In the genomic region with DNA sequence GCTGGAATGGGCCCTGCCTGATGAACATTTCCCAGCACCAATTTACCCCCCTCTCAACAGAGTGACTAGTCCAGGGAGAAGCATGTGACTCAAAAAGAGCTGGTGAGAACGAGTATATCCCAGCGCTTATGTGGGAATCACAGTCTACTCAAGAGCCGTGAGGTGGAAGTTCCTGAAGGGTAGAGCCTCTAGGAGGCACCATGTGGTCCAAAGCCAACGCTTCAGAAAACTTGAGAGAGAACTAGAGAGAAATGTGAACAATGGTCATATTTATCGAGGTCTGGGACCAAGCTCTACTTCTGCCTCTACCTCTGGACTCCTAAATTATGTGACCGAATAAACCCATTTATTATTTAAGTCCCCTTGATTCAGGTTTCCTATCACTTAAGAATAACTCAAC, we compare ENCODE assay signal across 1 cellular context.
TF ChIP-seq lines count a peak whose summit lies in the region.

No MANE protein-coding gene starts in this region.

TF ChIP-seq in K562, 482 proteins besides CTCF, POLR2A, EP300 and RAD21 (continued from another document and continues in another):
- TF ChIP-seq, protein P1, sequence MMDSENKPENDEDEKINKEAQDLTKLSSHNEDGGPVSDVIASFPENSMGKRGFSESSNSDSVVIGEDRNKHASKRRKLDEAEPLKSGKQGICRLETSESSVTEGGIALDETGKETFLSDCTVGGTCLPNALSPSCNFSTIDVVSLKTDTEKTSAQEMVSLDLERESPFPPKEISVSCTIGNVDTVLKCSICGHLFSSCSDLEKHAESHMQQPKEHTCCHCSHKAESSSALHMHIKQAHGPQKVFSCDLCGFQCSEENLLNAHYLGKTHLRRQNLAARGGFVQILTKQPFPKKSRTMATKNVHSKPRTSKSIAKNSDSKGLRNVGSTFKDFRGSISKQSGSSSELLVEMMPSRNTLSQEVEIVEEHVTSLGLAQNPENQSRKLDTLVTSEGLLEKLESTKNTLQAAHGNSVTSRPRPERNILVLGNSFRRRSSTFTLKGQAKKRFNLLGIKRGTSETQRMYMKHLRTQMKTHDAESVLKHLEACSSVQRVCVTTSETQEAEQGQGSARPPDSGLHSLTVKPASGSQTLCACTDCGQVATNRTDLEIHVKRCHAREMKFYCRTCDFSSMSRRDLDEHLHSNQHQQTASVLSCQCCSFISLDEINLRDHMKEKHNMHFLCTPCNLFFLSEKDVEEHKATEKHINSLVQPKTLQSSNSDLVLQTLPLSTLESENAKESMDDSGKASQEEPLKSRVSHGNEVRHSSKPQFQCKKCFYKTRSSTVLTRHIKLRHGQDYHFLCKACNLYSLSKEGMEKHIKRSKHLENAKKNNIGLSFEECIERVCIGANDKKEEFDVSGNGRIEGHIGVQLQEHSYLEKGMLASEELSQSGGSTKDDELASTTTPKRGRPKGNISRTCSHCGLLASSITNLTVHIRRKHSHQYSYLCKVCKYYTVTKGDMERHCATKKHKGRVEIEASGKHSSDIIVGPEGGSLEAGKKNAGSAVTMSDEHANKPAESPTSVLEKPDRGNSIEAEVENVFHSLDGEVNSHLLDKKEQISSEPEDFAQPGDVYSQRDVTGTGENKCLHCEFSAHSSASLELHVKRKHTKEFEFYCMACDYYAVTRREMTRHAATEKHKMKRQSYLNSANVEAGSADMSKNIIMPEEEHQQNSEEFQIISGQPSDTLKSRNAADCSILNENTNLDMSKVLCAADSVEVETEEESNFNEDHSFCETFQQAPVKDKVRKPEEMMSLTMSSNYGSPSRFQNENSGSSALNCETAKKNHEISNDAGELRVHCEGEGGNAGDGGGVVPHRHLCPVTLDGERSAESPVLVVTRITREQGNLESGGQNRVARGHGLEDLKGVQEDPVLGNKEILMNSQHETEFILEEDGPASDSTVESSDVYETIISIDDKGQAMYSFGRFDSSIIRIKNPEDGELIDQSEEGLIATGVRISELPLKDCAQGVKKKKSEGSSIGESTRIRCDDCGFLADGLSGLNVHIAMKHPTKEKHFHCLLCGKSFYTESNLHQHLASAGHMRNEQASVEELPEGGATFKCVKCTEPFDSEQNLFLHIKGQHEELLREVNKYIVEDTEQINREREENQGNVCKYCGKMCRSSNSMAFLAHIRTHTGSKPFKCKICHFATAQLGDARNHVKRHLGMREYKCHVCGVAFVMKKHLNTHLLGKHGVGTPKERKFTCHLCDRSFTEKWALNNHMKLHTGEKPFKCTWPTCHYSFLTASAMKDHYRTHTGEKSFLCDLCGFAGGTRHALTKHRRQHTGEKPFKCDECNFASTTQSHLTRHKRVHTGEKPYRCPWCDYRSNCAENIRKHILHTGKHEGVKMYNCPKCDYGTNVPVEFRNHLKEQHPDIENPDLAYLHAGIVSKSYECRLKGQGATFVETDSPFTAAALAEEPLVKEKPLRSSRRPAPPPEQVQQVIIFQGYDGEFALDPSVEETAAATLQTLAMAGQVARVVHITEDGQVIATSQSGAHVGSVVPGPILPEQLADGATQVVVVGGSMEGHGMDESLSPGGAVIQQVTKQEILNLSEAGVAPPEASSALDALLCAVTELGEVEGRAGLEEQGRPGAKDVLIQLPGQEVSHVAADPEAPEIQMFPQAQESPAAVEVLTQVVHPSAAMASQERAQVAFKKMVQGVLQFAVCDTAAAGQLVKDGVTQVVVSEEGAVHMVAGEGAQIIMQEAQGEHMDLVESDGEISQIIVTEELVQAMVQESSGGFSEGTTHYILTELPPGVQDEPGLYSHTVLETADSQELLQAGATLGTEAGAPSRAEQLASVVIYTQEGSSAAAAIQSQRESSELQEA (IDR thresholded peaks at IDR 0.05; ENCODE audit: low read depth), result no peak
- TF ChIP-seq CCAR2 (IDR thresholded peaks at IDR 0.05; ENCODE audit: low read depth, low read length) (no peak), ZNF695 (CRISPR knock-in tag; IDR thresholded peaks at IDR 0.05) (no peak), BMI1 (IDR thresholded peaks at IDR 0.05; ENCODE audit: low read length) (no peak), HDAC1 (IDR thresholded peaks at IDR 0.05) (no peak), XRCC3 (IDR thresholded peaks at IDR 0.05) (no peak), DDX20 (tag; IDR thresholded peaks at IDR 0.05; ENCODE audit: low read depth) (no peak), ERF (CRISPR knock-in tag; IDR thresholded peaks at IDR 0.05) (no peak), NR3C1 (CRISPR knock-in tag; IDR thresholded peaks at IDR 0.05) (no peak), KDM1A (IDR thresholded peaks at IDR 0.05) (peak in 1 of 2 experiments; percentile 35; a peak in 1 of 4 replicates), ELF2 (CRISPR knock-in tag; IDR thresholded peaks at IDR 0.05) (no peak), MEF2D (tag; conservative IDR thresholded peaks at IDR 0.05; ENCODE audit: low read depth) (no peak), MYNN (IDR thresholded peaks at IDR 0.05) (no peak), MYNN (CRISPR knock-in tag; IDR thresholded peaks at IDR 0.05) (no peak), HNRNPUL1 (IDR thresholded peaks at IDR 0.05; ENCODE audit: low read length) (no peak), POLR2B (IDR thresholded peaks at IDR 0.05; ENCODE audit: low read depth, partially characterized antibody) (no peak), ARHGAP35 (IDR thresholded peaks at IDR 0.05; ENCODE audit: partially characterized antibody) (no peak), NR2C1 (IDR thresholded peaks at IDR 0.05) (0 out of 2 replicates have a peak, but pooled peaks have one; percentile 20), NR2C1 (tag; IDR thresholded peaks at IDR 0.05) (no peak), ZNF121 (CRISPR knock-in tag; conservative IDR thresholded peaks at IDR 0.05) (no peak), SRSF3 (IDR thresholded peaks at IDR 0.05; ENCODE audit: insufficient read depth, low read length) (no peak), ZEB2 (IDR thresholded peaks at IDR 0.05) (no peak), PPARD (CRISPR knock-in tag; IDR thresholded peaks at IDR 0.05) (no peak), NRF1 (conservative IDR thresholded peaks at IDR 0.05 in 1 of 2, IDR thresholded peaks at IDR 0.05 in 1 of 2) (no peak), EHMT2 (IDR thresholded peaks at IDR 0.05) (0 out of 2 replicates have a peak, but pooled peaks have one; percentile 9), ZNF586 (CRISPR knock-in tag; conservative IDR thresholded peaks at IDR 0.05) (no peak), CCNT2 (IDR thresholded peaks at IDR 0.05; ENCODE audit: borderline replicate concordance, extremely low read depth, insufficient read length, low read depth, low read length) (no peak), ZNF384 (IDR thresholded peaks at IDR 0.05; ENCODE audit: low read depth, low read length) (no peak), POLR3G (IDR thresholded peaks at IDR 0.05; ENCODE audit: extremely low read depth, insufficient read length, insufficient replicate concordance) (no peak), CEBPB (tag; IDR thresholded peaks at IDR 0.05) (no peak), ZNF785 (CRISPR knock-in tag; IDR thresholded peaks at IDR 0.05) (no peak), ZNF263 (CRISPR knock-in tag; IDR thresholded peaks at IDR 0.05; ENCODE audit: borderline replicate concordance) (no peak), KDM2B (CRISPR knock-in tag; IDR thresholded peaks at IDR 0.05) (no peak), LCOR (CRISPR knock-in tag; IDR thresholded peaks at IDR 0.05) (no peak), SLC30A9 (CRISPR knock-in tag; IDR thresholded peaks at IDR 0.05) (no peak), ZFPM2 (CRISPR knock-in tag; IDR thresholded peaks at IDR 0.05) (no peak), CBX5 (IDR thresholded peaks at IDR 0.05; ENCODE audit: borderline replicate concordance, low read depth) (no peak), TBP (optimal IDR thresholded peaks at IDR 0.05; ENCODE audit: low read depth, low read length) (no peak), ZNF24 (IDR thresholded peaks at IDR 0.05) (no peak), U2AF2 (optimal IDR thresholded peaks at IDR 0.05; ENCODE audit: low read depth, low read length) (no peak), ZNF311 (CRISPR knock-in tag; IDR thresholded peaks at IDR 0.05) (0 out of 2 replicates have a peak, but pooled peaks have one; percentile 10)
- TF ChIP-seq, protein P2, sequence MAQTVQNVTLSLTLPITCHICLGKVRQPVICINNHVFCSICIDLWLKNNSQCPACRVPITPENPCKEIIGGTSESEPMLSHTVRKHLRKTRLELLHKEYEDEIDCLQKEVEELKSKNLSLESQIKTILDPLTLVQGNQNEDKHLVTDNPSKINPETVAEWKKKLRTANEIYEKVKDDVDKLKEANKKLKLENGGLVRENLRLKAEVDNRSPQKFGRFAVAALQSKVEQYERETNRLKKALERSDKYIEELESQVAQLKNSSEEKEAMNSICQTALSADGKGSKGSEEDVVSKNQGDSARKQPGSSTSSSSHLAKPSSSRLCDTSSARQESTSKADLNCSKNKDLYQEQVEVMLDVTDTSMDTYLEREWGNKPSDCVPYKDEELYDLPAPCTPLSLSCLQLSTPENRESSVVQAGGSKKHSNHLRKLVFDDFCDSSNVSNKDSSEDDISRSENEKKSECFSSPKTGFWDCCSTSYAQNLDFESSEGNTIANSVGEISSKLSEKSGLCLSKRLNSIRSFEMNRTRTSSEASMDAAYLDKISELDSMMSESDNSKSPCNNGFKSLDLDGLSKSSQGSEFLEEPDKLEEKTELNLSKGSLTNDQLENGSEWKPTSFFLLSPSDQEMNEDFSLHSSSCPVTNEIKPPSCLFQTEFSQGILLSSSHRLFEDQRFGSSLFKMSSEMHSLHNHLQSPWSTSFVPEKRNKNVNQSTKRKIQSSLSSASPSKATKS (CRISPR knock-in tag; IDR thresholded peaks at IDR 0.05), result no peak
- TF ChIP-seq, protein P3, sequence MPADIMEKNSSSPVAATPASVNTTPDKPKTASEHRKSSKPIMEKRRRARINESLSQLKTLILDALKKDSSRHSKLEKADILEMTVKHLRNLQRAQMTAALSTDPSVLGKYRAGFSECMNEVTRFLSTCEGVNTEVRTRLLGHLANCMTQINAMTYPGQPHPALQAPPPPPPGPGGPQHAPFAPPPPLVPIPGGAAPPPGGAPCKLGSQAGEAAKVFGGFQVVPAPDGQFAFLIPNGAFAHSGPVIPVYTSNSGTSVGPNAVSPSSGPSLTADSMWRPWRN (IDR thresholded peaks at IDR 0.05; ENCODE audit: low read depth), result no peak
- TF ChIP-seq, protein P4, sequence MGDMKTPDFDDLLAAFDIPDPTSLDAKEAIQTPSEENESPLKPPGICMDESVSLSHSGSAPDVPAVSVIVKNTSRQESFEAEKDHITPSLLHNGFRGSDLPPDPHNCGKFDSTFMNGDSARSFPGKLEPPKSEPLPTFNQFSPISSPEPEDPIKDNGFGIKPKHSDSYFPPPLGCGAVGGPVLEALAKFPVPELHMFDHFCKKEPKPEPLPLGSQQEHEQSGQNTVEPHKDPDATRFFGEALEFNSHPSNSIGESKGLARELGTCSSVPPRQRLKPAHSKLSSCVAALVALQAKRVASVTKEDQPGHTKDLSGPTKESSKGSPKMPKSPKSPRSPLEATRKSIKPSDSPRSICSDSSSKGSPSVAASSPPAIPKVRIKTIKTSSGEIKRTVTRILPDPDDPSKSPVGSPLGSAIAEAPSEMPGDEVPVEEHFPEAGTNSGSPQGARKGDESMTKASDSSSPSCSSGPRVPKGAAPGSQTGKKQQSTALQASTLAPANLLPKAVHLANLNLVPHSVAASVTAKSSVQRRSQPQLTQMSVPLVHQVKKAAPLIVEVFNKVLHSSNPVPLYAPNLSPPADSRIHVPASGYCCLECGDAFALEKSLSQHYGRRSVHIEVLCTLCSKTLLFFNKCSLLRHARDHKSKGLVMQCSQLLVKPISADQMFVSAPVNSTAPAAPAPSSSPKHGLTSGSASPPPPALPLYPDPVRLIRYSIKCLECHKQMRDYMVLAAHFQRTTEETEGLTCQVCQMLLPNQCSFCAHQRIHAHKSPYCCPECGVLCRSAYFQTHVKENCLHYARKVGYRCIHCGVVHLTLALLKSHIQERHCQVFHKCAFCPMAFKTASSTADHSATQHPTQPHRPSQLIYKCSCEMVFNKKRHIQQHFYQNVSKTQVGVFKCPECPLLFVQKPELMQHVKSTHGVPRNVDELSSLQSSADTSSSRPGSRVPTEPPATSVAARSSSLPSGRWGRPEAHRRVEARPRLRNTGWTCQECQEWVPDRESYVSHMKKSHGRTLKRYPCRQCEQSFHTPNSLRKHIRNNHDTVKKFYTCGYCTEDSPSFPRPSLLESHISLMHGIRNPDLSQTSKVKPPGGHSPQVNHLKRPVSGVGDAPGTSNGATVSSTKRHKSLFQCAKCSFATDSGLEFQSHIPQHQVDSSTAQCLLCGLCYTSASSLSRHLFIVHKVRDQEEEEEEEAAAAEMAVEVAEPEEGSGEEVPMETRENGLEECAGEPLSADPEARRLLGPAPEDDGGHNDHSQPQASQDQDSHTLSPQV (IDR thresholded peaks at IDR 0.05), result peak; percentile 69
- TF ChIP-seq, protein P5, sequence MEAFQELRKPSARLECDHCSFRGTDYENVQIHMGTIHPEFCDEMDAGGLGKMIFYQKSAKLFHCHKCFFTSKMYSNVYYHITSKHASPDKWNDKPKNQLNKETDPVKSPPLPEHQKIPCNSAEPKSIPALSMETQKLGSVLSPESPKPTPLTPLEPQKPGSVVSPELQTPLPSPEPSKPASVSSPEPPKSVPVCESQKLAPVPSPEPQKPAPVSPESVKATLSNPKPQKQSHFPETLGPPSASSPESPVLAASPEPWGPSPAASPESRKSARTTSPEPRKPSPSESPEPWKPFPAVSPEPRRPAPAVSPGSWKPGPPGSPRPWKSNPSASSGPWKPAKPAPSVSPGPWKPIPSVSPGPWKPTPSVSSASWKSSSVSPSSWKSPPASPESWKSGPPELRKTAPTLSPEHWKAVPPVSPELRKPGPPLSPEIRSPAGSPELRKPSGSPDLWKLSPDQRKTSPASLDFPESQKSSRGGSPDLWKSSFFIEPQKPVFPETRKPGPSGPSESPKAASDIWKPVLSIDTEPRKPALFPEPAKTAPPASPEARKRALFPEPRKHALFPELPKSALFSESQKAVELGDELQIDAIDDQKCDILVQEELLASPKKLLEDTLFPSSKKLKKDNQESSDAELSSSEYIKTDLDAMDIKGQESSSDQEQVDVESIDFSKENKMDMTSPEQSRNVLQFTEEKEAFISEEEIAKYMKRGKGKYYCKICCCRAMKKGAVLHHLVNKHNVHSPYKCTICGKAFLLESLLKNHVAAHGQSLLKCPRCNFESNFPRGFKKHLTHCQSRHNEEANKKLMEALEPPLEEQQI (IDR thresholded peaks at IDR 0.05), result no peak
- TF ChIP-seq, protein P6, sequence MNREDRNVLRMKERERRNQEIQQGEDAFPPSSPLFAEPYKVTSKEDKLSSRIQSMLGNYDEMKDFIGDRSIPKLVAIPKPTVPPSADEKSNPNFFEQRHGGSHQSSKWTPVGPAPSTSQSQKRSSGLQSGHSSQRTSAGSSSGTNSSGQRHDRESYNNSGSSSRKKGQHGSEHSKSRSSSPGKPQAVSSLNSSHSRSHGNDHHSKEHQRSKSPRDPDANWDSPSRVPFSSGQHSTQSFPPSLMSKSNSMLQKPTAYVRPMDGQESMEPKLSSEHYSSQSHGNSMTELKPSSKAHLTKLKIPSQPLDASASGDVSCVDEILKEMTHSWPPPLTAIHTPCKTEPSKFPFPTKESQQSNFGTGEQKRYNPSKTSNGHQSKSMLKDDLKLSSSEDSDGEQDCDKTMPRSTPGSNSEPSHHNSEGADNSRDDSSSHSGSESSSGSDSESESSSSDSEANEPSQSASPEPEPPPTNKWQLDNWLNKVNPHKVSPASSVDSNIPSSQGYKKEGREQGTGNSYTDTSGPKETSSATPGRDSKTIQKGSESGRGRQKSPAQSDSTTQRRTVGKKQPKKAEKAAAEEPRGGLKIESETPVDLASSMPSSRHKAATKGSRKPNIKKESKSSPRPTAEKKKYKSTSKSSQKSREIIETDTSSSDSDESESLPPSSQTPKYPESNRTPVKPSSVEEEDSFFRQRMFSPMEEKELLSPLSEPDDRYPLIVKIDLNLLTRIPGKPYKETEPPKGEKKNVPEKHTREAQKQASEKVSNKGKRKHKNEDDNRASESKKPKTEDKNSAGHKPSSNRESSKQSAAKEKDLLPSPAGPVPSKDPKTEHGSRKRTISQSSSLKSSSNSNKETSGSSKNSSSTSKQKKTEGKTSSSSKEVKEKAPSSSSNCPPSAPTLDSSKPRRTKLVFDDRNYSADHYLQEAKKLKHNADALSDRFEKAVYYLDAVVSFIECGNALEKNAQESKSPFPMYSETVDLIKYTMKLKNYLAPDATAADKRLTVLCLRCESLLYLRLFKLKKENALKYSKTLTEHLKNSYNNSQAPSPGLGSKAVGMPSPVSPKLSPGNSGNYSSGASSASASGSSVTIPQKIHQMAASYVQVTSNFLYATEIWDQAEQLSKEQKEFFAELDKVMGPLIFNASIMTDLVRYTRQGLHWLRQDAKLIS (CRISPR knock-in tag; IDR thresholded peaks at IDR 0.05), result no peak
